In genomic region chr2:32931945-32932709, GRCh38 we compare ENCODE assay signal across 23 cellular contexts. TPM values are rescaled to one million over a fixed set of nuclear protein-coding genes. Genes with fewer than 3 reads are reported as not detected.
DNase-seq lines count a peak whose midpoint lies in the region; ATAC-seq and TF ChIP-seq lines count a peak whose summit lies in the region.
"Had no signal": no experiment of that assay in that cellular context is flagged by ENCODE, and none has a peak within 500 bp of the region (broad histone marks: within the 10 kb centered on the region; RNA-seq: fewer than 3 reads in every experiment).

No MANE protein-coding gene starts in this region.

- H3K36me3 Mint-ChIP-seq in GM23338 (ENCODE audit: low read depth): no peaks in the 10 kb centered on the region; the same call in 2 of the 3 replicates
- no peaks in the 10 kb centered on the region for H3K36me3 Mint-ChIP-seq in endodermal cell (ENCODE audit: low read depth)
- no peaks in the 10 kb centered on the region for H3K36me3 Mint-ChIP-seq in osteocyte (ENCODE audit: unreplicated experiment)
- H3K36me3 Mint-ChIP-seq in immature natural killer cell: no peaks in the 10 kb centered on the region
- H3K36me3 Mint-ChIP-seq: activated naive CD4-positive, alpha-beta T cell treated with anti-CD3 and anti-CD28 coated beads, Interleukin-2, amount 10 ng/mL, durations not matched to agents 7 days and 5 days; CD14-positive monocyte had no signal

- H3K27me3 Mint-ChIP-seq in GM23338 (ENCODE audit: insufficient read depth, low read depth, poor library complexity) (peaks cover 9% of the 10 kb centered on the region), endodermal cell (ENCODE audit: insufficient read depth) (no peaks in the 10 kb centered on the region), osteocyte (ENCODE audit: unreplicated experiment) (no peaks in the 10 kb centered on the region), immature natural killer cell (ENCODE audit: low read depth in 3 of 3) (peaks cover 0 to 3% (median 0%) of the 10 kb centered on the region in 3 donors)

- H3K9ac ChIP-seq in NT2/D1 (ENCODE audit: insufficient read length, low read depth) (no peak overlapping the region), endodermal cell (ENCODE audit: extremely low read depth, low read length, poor library complexity, severe bottlenecking) (no peak overlapping the region)

- H3K4me1 ChIP-seq in GM23338 (ENCODE audit: insufficient read depth): peaks cover 30% of the 10 kb centered on the region
- H3K4me1 ChIP-seq in NT2/D1 (ENCODE audit: insufficient read depth, insufficient read length): no peaks in the 10 kb centered on the region
- no peaks in the 10 kb centered on the region for H3K4me1 ChIP-seq in endodermal cell (ENCODE audit: control insufficient read depth, insufficient read depth, low read length)
- H3K4me1 ChIP-seq in left lung: no peaks in the 10 kb centered on the region
- H3K4me1 ChIP-seq: gastroesophageal sphincter had no signal

- intact Hi-C loops in left lung (cut with DNase I): no loop called here

- no peaks in the 10 kb centered on the region for H3F3A ChIP-seq in GM23338 (replicated peaks; ENCODE audit: low read depth)

- 68 to 75% methylated on average over 9 to 12 of the region's 12 CpGs for WGBS in endodermal cell (ENCODE audit: insufficient coverage in 1 of 2, insufficient read length in 1 of 2), 2 experiments

- no peaks in the 10 kb centered on the region for H4K20me1 ChIP-seq in GM23338 (replicated peaks; ENCODE audit: insufficient read depth)

- no peak overlapping the region for H2AFZ ChIP-seq in GM23338

- DNase-seq in GM23338 (ENCODE audit: low spot score) (peak; percentile 74), NT2/D1 (ENCODE audit: low read depth, low spot score) (peak; percentile 72), endodermal cell (peak; percentile 53), osteocyte (ENCODE audit: extremely low spot score, unreplicated experiment) (no peak), immature natural killer cell (no peak), left lung (no peak)
- DNase-seq: activated CD4-positive, alpha-beta T cell treated with anti-CD3 and anti-CD28 coated beads, Interleukin-2, amount 50 U/mL, for 1 hour; activated naive CD4-positive, alpha-beta T cell treated with anti-CD3 and anti-CD28 coated beads, Interleukin-2, amount 10 ng/mL, durations not matched to agents 7 days and 5 days; caudate nucleus; EL; hippocampal formation; KBM-7; NCI-H1694; NCI-H2171; NCI-H524 treated with DMSO at 0.1 percent for 48 hours; RPMI8226 had no signal

- no peak for TF ChIP-seq CTCF in GM23338 (conservative IDR thresholded peaks at IDR 0.05; ENCODE audit: low read depth in 2 of 2)
- no peak for TF ChIP-seq CTCF in endodermal cell (conservative IDR thresholded peaks at IDR 0.05)
- TF ChIP-seq CTCF in osteocyte (IDR thresholded peaks at IDR 0.05): no peak
- no peak for TF ChIP-seq CTCF in left lung (IDR thresholded peaks at IDR 0.05)

- ATAC-seq in GM23338 (peak; percentile 80), left lung (no peak), HG02571 (IDR thresholded peaks at IDR 0.05; ENCODE audit: unreplicated experiment) (no peak)
- ATAC-seq: gastroesophageal sphincter had no signal

- H3K27me3 ChIP-seq in GM23338 (ENCODE audit: insufficient read depth) (no peaks in the 10 kb centered on the region), NT2/D1 (ENCODE audit: insufficient read depth, insufficient read length) (no peaks in the 10 kb centered on the region), endodermal cell (ENCODE audit: control insufficient read depth, insufficient read depth, low read length, poor library complexity, severe bottlenecking) (no peaks in the 10 kb centered on the region), left lung (peaks cover 0 to 15% of the 10 kb centered on the region in 2 donors)

- H3K9me3 Mint-ChIP-seq in GM23338 (no peaks in the 10 kb centered on the region; the same call in 2 of the 3 replicates), endodermal cell (no peaks in the 10 kb centered on the region), osteocyte (ENCODE audit: unreplicated experiment) (no peaks in the 10 kb centered on the region), immature natural killer cell (no peaks in the 10 kb centered on the region)
- H3K9me3 Mint-ChIP-seq: activated naive CD4-positive, alpha-beta T cell treated with anti-CD3 and anti-CD28 coated beads, Interleukin-2, amount 10 ng/mL, durations not matched to agents 7 days and 5 days; activated T-helper 1 cell treated with anti-CD3 and anti-CD28 coated beads, Interleukin-12 subunit alpha, Interleukin-12 subunit beta, Interleukin-2, Interleukin-4 antibody, amounts not matched to agents 30 ng/mL and 10 ng/mL and 1 ng/mL, durations not matched to agents 14 hours and 24 hours and 36 hours; memory B cell had no signal

- H3K4me3 Mint-ChIP-seq in GM23338 (peak overlapping the region; percentile 53), endodermal cell (no peak overlapping the region), osteocyte (ENCODE audit: unreplicated experiment) (no peak overlapping the region), immature natural killer cell (no peak overlapping the region)
- H3K4me3 Mint-ChIP-seq: activated naive CD4-positive, alpha-beta T cell treated with anti-CD3 and anti-CD28 coated beads, Interleukin-2, amount 10 ng/mL, durations not matched to agents 7 days and 5 days; activated T-helper 1 cell treated with anti-CD3 and anti-CD28 coated beads, Interleukin-12 subunit alpha, Interleukin-12 subunit beta, Interleukin-2, Interleukin-4 antibody, amounts not matched to agents 30 ng/mL and 10 ng/mL and 1 ng/mL, durations not matched to agents 14 hours and 24 hours and 36 hours; memory B cell had no signal

- H3K4me1 Mint-ChIP-seq in GM23338 (peaks cover 49% of the 10 kb centered on the region), endodermal cell (peaks cover 13% of the 10 kb centered on the region), osteocyte (ENCODE audit: unreplicated experiment) (peaks cover 11% of the 10 kb centered on the region), immature natural killer cell (no peaks in the 10 kb centered on the region)
- H3K4me1 Mint-ChIP-seq: activated naive CD4-positive, alpha-beta T cell treated with anti-CD3 and anti-CD28 coated beads, Interleukin-2, amount 10 ng/mL, durations not matched to agents 7 days and 5 days; CD14-positive monocyte; memory B cell had no signal

- peak overlapping the region; percentile 46 for H3K4me2 ChIP-seq in GM23338
- H3K4me2 ChIP-seq: smooth muscle cell had no signal

- H3K4me3 ChIP-seq in GM23338 (peak overlapping the region; percentile 23), NT2/D1 (ENCODE audit: insufficient read length, low read depth) (no peak overlapping the region), endodermal cell (ENCODE audit: low read length) (no peak overlapping the region), left lung (no peak overlapping the region)
- H3K4me3 ChIP-seq: gastroesophageal sphincter, smooth muscle cell had no signal

- H3K27ac ChIP-seq in GM23338 (ENCODE audit: low read depth) (peak overlapping the region; percentile 68), endodermal cell (ENCODE audit: low read depth, low read length) (no peak overlapping the region), left lung (no peak overlapping the region)
- H3K27ac ChIP-seq: gastroesophageal sphincter, VCaP had no signal

- H3K9me3 ChIP-seq in NT2/D1 (ENCODE audit: insufficient read depth, low read length) (no peaks in the 10 kb centered on the region), endodermal cell (ENCODE audit: control insufficient read depth, low read length) (no peaks in the 10 kb centered on the region), left lung (no peaks in the 10 kb centered on the region)
- H3K9me3 ChIP-seq: gastroesophageal sphincter had no signal

- H3K27ac Mint-ChIP-seq in GM23338 (peak overlapping the region; percentile 93), endodermal cell (peak overlapping the region; percentile 12), osteocyte (ENCODE audit: unreplicated experiment) (peak overlapping the region; percentile 2), immature natural killer cell (no peak overlapping the region)
- H3K27ac Mint-ChIP-seq: activated naive CD4-positive, alpha-beta T cell treated with anti-CD3 and anti-CD28 coated beads, Interleukin-2, amount 10 ng/mL, durations not matched to agents 7 days and 5 days; activated T-helper 1 cell treated with anti-CD3 and anti-CD28 coated beads, Interleukin-12 subunit alpha, Interleukin-12 subunit beta, Interleukin-2, Interleukin-4 antibody, amounts not matched to agents 30 ng/mL and 10 ng/mL and 1 ng/mL, durations not matched to agents 14 hours and 24 hours and 36 hours; CD14-positive monocyte; memory B cell had no signal

- no peaks in the 10 kb centered on the region for H3K36me3 ChIP-seq in GM23338 (ENCODE audit: insufficient read depth)
- H3K36me3 ChIP-seq in NT2/D1 (ENCODE audit: insufficient read depth, insufficient read length, low read length): no peaks in the 10 kb centered on the region
- no peaks in the 10 kb centered on the region for H3K36me3 ChIP-seq in endodermal cell (ENCODE audit: control insufficient read depth, insufficient read depth, low read length)
- no peaks in the 10 kb centered on the region for H3K36me3 ChIP-seq in left lung
- H3K36me3 ChIP-seq: gastroesophageal sphincter had no signal

- H3K79me2 ChIP-seq in GM23338 (replicated peaks; ENCODE audit: insufficient read depth): no peaks in the 10 kb centered on the region

- peaks cover 7% of the 10 kb centered on the region; the same call in 1 of the 2 replicates for H3K9me2 ChIP-seq in GM23338 (ENCODE audit: insufficient read depth)

TF ChIP-seq in GM23338, 12 proteins besides CTCF, POLR2A, EP300 and RAD21:
- no peak for TF ChIP-seq JUNB (IDR thresholded peaks at IDR 0.05; ENCODE audit: unreplicated experiment)
- TF ChIP-seq CREB1 (CRISPR knock-in tag; IDR thresholded peaks at IDR 0.05; ENCODE audit: low read depth): 0 out of 2 replicates have a peak, but pooled peaks have one; percentile 27

RNA-seq across cellular contexts. Expression of gene LTBP1, which starts 14.6 kb away (rescaled TPM):
- 34.1 and 49.8 TPM in 2 replicates for total RNA-seq in GM23338 (2014; rRNA removed; shearing (Covaris generic))
- polyA plus RNA-seq in GM23338 (2016; fragmentation: Nextera tagmentation; extraction: Ambion mirVana) (14.2 and 15.7 TPM in 2 replicates), immature natural killer cell (1 to 10 TPM in 1 of 3 donors, under 1 TPM in 1, not detected in 1; 0.58 to 2.0 TPM)
- total RNA-seq in endodermal cell (10 to 100 TPM; 43.2 to 43.4 TPM), osteocyte (102 and 111 TPM in 2 replicates), left lung (10 to 100 TPM; 35.4 to 81.2 TPM)
- 41.9 TPM for polyA plus RNA-seq in endodermal cell (2013, experiment 1 of 2)
- 41.9 TPM for polyA plus RNA-seq in endodermal cell (2013, experiment 2 of 2)

Comparison
In these comparisons a context has a peak if more than half of its experiments do, and no peak if none do; other contexts are left out.
1. DNase-seq: peak in GM23338 (single experiment), NT2/D1 (single experiment) and endodermal cell (single experiment); none in osteocyte (single experiment), immature natural killer cell (0 of 3) and left lung (0 of 2).
2. H3K27ac Mint-ChIP-seq: peak in GM23338 (single experiment), endodermal cell (single experiment) and osteocyte (single experiment); none in immature natural killer cell (0 of 6).